In genomic region chr1:84352298-84353106, GRCh38 we compare ENCODE assay signal across 1 cellular context.
TF ChIP-seq lines count a peak whose summit lies in the region.

No MANE protein-coding gene starts in this region.

TF ChIP-seq in HepG2, 621 proteins besides CTCF, POLR2A, EP300 and RAD21:
- TF ChIP-seq ZNF563 (CRISPR knock-in tag; IDR thresholded peaks at IDR 0.05) = no peak
- no peak for TF ChIP-seq HDAC1 (CRISPR knock-in tag; IDR thresholded peaks at IDR 0.05)
- TF ChIP-seq ZNF20 (CRISPR knock-in tag; IDR thresholded peaks at IDR 0.05) = no peak
- TF ChIP-seq CHCHD3 (CRISPR knock-in tag; IDR thresholded peaks at IDR 0.05) = no peak
- TF ChIP-seq ZNF414 (CRISPR knock-in tag; IDR thresholded peaks at IDR 0.05) = no peak
- no peak for TF ChIP-seq ZIK1 (CRISPR knock-in tag; IDR thresholded peaks at IDR 0.05; ENCODE audit: borderline replicate concordance, low read depth)
